In genomic region chr22:43273902-43274484, GRCh38 we compare ENCODE assay signal across 8 cellular contexts.
DNase-seq lines count a peak whose midpoint lies in the region; ATAC-seq and TF ChIP-seq lines count a peak whose summit lies in the region.

No MANE protein-coding gene starts in this region.

- H3K36me3 Mint-ChIP-seq in CD4-positive, alpha-beta memory T cell = no peaks in the 10 kb centered on the region

- H3K4me3 Mint-ChIP-seq in CD4-positive, alpha-beta memory T cell = no peak overlapping the region

- H3K27me3 ChIP-seq in CD4-positive, alpha-beta memory T cell (ENCODE audit: insufficient read depth, low read length) = no peaks in the 10 kb centered on the region
- H3K27me3 ChIP-seq in H7 (ENCODE audit: control insufficient read depth, insufficient read depth, low read length) = no peaks in the 10 kb centered on the region
- no peaks in the 10 kb centered on the region for H3K27me3 ChIP-seq in parathyroid adenoma (ENCODE audit: control insufficient read depth, insufficient read depth, low read length)

- no peak overlapping the region for H3K27ac Mint-ChIP-seq in CD4-positive, alpha-beta memory T cell

- TF ChIP-seq CTCF in foreskin fibroblast (IDR thresholded peaks at IDR 0.05; ENCODE audit: low read depth, low read length) (peak; percentile 75), parathyroid adenoma (IDR thresholded peaks at IDR 0.05) (peak; percentile 54)

- H3K4me3 ChIP-seq in CD4-positive, alpha-beta memory T cell (ENCODE audit: low read length in 2 of 2) = no peak overlapping the region
- H3K4me3 ChIP-seq in H7 (ENCODE audit: insufficient read depth, low read depth, low read length) = no peak overlapping the region
- H3K4me3 ChIP-seq in foreskin fibroblast (ENCODE audit: low read depth in 1 of 2, low read length in 2 of 2) = no peak overlapping the region
- H3K4me3 ChIP-seq in parathyroid adenoma (ENCODE audit: low read depth, low read length) = no peak overlapping the region

- no peak overlapping the region for H3K9ac ChIP-seq in parathyroid adenoma

- DNase-seq in CD4-positive, alpha-beta memory T cell = peak in 4 of 5 donors; percentile 29 to 47 (median 43)
- DNase-seq in H7 (peak; percentile 95), NCI-H748 treated with DMSO at 0.1 percent for 48 hours (lab: John Stamatoyannopoulos, UW) (peak; percentile 28), foreskin fibroblast (peak; percentile 42 to 76)
- DNase-seq in activated T-cell treated with anti-CD3 and anti-CD28 coated beads, Interleukin-2, amount 50 U/mL, for 1 hour = peak; percentile 33

- H3K79me2 ChIP-seq in parathyroid adenoma = no peaks in the 10 kb centered on the region

- intact Hi-C loops in CD4-positive, alpha-beta memory T cell (cut with micrococcal nuclease) = loop anchor here (1.0 kb wide), 1 partner anchor 111 kb away; no protein-coding TSS in a partner anchor

- POLR2A ChIA-PET in CD4-positive, alpha-beta memory T cell (lab: Charles Lee; ENCODE audit: partially characterized antibody) = interaction anchor here (1.0 to 1.3 kb wide), 2 partner anchors 9 to 34 kb away, joined by 3 to 4 read pairs; no protein-coding TSS in a partner anchor

- CTCF ChIA-PET in CD4-positive, alpha-beta memory T cell (lab: Charles Lee; ENCODE audit: partially characterized antibody) = interaction anchor here (0.7 to 3.7 kb wide), 17 partner anchors 9 to 115 kb away, joined by 3 to 80 read pairs (median 8); no protein-coding TSS in a partner anchor

- H3K9me3 Mint-ChIP-seq in CD4-positive, alpha-beta memory T cell = peaks cover 0 to 2% (median 0%) of the 10 kb centered on the region in 8 donors

- H3K9me3 ChIP-seq in CD4-positive, alpha-beta memory T cell (ENCODE audit: control insufficient read depth in 1 of 2, low read length in 2 of 2) = no peaks in the 10 kb centered on the region
- H3K9me3 ChIP-seq in parathyroid adenoma (ENCODE audit: control insufficient read depth, low read length) = no peaks in the 10 kb centered on the region

- H3K27ac ChIP-seq in CD4-positive, alpha-beta memory T cell (ENCODE audit: low read depth, low read length) = no peak overlapping the region
- no peak overlapping the region for H3K27ac ChIP-seq in parathyroid adenoma

- no peak overlapping the region for H2AFZ ChIP-seq in parathyroid adenoma

- H3K27me3 Mint-ChIP-seq in CD4-positive, alpha-beta memory T cell = peaks cover 1 to 9% of the 10 kb centered on the region in 2 donors

- peaks cover 0 to 5% (median 4%) of the 10 kb centered on the region in 4 donors for H3K4me1 Mint-ChIP-seq in CD4-positive, alpha-beta memory T cell

- ATAC-seq in GM21723 (IDR thresholded peaks at IDR 0.05; ENCODE audit: unreplicated experiment) = no peak
- no peak for ATAC-seq in HG03108 (IDR thresholded peaks at IDR 0.05; ENCODE audit: unreplicated experiment)

- H3K36me3 ChIP-seq in CD4-positive, alpha-beta memory T cell (ENCODE audit: insufficient read depth, low read length) = no peaks in the 10 kb centered on the region
- H3K36me3 ChIP-seq in H7 (replicated peaks; ENCODE audit: control insufficient read depth, insufficient read depth, low read length) = no peaks in the 10 kb centered on the region
- H3K36me3 ChIP-seq in parathyroid adenoma (ENCODE audit: control insufficient read depth, insufficient read depth, low read length) = no peaks in the 10 kb centered on the region

- H3K4me1 ChIP-seq in CD4-positive, alpha-beta memory T cell (ENCODE audit: insufficient read depth, low read length) = peaks cover 4% of the 10 kb centered on the region
- no peaks in the 10 kb centered on the region for H3K4me1 ChIP-seq in parathyroid adenoma

- no peak overlapping the region for H3K4me2 ChIP-seq in parathyroid adenoma (ENCODE audit: low read length)

Comparison
In these comparisons a context has a peak if more than half of its experiments do, and no peak if none do; other contexts are left out.
1. DNase-seq: peak in every context shown above with its lines; median percentile 95 in H7; 59 in foreskin fibroblast; 43 in CD4-positive, alpha-beta memory T cell; 33 in activated T-cell treated with anti-CD3 and anti-CD28 coated beads, Interleukin-2, amount 50 U/mL, for 1 hour; 28 in NCI-H748 treated with DMSO at 0.1 percent for 48 hours.